14 cellular contexts compared by ENCODE assay signal in the genomic region with DNA sequence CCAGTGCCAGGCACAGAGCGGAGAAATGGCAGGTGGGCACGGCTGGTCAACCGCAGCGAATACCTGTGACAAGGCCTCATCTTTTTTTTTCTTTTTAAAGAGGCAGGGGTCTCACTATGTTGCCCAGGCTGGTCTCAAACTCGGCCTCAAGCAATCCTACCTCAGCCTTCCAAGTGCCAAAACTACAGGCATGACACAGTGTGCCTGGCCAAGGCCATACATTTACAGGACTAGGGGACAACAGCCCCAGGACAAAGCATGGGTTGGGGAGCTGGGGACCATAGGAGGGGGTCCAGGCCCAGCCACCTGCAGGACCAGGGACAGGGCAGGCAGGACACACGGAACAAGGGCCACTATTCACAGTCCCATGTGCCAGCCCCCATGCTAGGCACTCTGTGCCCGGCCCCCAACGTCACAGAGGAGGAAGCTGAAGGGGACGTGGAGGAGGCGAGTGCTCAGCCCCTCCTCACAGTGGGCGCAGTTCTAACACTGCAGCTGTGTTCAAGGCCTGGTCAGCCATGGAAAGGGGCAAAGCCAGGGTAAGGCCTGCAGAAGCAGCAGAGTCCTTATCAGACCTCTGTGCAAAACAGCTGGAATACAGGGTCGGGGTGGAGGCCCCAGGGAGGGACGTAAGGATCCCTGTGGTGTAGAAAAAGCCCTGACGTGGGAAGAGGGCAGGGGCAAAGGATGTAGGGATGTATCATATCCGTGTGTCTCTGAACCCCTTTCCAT. TPM values are rescaled to one million over a fixed set of nuclear protein-coding genes. Genes with fewer than 3 reads are reported as not detected.
DNase-seq lines count a peak whose midpoint lies in the region; ATAC-seq, FAIRE-seq and TF ChIP-seq lines count a peak whose summit lies in the region.
"Had no signal": no experiment of that assay in that cellular context is flagged by ENCODE, and none has a peak within 500 bp of the region (broad histone marks: within the 10 kb centered on the region; RNA-seq: fewer than 3 reads in every experiment).

No MANE protein-coding gene starts in this region.

- no peak for FAIRE-seq in K562 (lab: Jason Lieb, UNC)
- FAIRE-seq: GM12892, urothelium cell line had no signal

- no TSS peak for BruUV-seq in K562 (replicated peaks; lab: Mats Ljungman, UMichigan)

- no peaks in the 10 kb centered on the region for H3K9me3 Mint-ChIP-seq in activated naive CD8-positive, alpha-beta T cell treated with anti-CD3 and anti-CD28 coated beads for 36 hours
- H3K9me3 Mint-ChIP-seq in activated naive CD8-positive, alpha-beta T cell treated with anti-CD3 and anti-CD28 coated beads, Interleukin-2, amount 50 U/mL, for 24 hours = no peaks in the 10 kb centered on the region
- H3K9me3 Mint-ChIP-seq in nephron = no peaks in the 10 kb centered on the region
- H3K9me3 Mint-ChIP-seq in activated CD8-positive, alpha-beta memory T cell treated with anti-CD3 and anti-CD28 coated beads, Interleukin-2, amount 10 ng/mL, durations not matched to agents 7 days and 5 days (ENCODE audit: low read depth) = no peaks in the 10 kb centered on the region

- no peaks in the 10 kb centered on the region for H3K9me1 ChIP-seq in K562 (ENCODE audit: control insufficient read depth, insufficient read depth, low read length)

- DNase-seq in activated naive CD8-positive, alpha-beta T cell treated with anti-CD3 and anti-CD28 coated beads for 36 hours = no peak
- DNase-seq in activated naive CD8-positive, alpha-beta T cell treated with anti-CD3 and anti-CD28 coated beads, Interleukin-2, amount 50 U/mL, for 24 hours = no peak
- DNase-seq in K562 (ENCODE audit: extremely low read depth in 1 of 4, low spot score in 3 of 4) (peak in 3 of 4 experiments; percentile 48 to 55 (median 55)), tibial nerve (ENCODE audit: low spot score in 2 of 2) (no peak), body of pancreas (no peak)
- no peak for DNase-seq in activated CD8-positive, alpha-beta memory T cell treated with anti-CD3 and anti-CD28 coated beads, Interleukin-2, amount 10 ng/mL, durations not matched to agents 7 days and 5 days
- DNase-seq: H7, NCI-H1417, NCI-H510A treated with DMSO at 0.1 percent for 48 hours, Right ventricle myocardium superior had no signal

- H3K4me3 ChIP-seq in K562 (no peak overlapping the region), tibial nerve (no peak overlapping the region), body of pancreas (no peak overlapping the region)

- H3K4me1 Mint-ChIP-seq in activated naive CD8-positive, alpha-beta T cell treated with anti-CD3 and anti-CD28 coated beads for 36 hours = peaks cover 52% of the 10 kb centered on the region
- H3K4me1 Mint-ChIP-seq in activated naive CD8-positive, alpha-beta T cell treated with anti-CD3 and anti-CD28 coated beads, Interleukin-2, amount 50 U/mL, for 24 hours = peaks cover 65% of the 10 kb centered on the region
- peaks cover 71% of the 10 kb centered on the region for H3K4me1 Mint-ChIP-seq in nephron
- peaks cover 80% of the 10 kb centered on the region for H3K4me1 Mint-ChIP-seq in activated CD8-positive, alpha-beta memory T cell treated with anti-CD3 and anti-CD28 coated beads, Interleukin-2, amount 10 ng/mL, durations not matched to agents 7 days and 5 days

- WGBS in K562 (ENCODE audit: insufficient coverage, low coverage, missing lambda C conversion rate) = 72% methylated on average over 14 of the region's 15 CpGs
- 54 to 65% methylated on average over 15 of the region's 15 CpGs for WGBS in tibial nerve, 2 donors
- WGBS in body of pancreas, 2 donors = 69 to 82% methylated on average over 10 to 15 of the region's 15 CpGs

- peaks cover 8% of the 10 kb centered on the region for H4K20me1 ChIP-seq in K562 (replicated peaks; ENCODE audit: control insufficient read depth, insufficient read depth, low read length)

- H3K36me3 Mint-ChIP-seq in activated naive CD8-positive, alpha-beta T cell treated with anti-CD3 and anti-CD28 coated beads for 36 hours = peaks cover 2% of the 10 kb centered on the region
- H3K36me3 Mint-ChIP-seq in activated naive CD8-positive, alpha-beta T cell treated with anti-CD3 and anti-CD28 coated beads, Interleukin-2, amount 50 U/mL, for 24 hours (ENCODE audit: low read depth) = peaks cover 2% of the 10 kb centered on the region
- no peaks in the 10 kb centered on the region for H3K36me3 Mint-ChIP-seq in nephron (ENCODE audit: low read depth)
- peaks cover 2% of the 10 kb centered on the region for H3K36me3 Mint-ChIP-seq in activated CD8-positive, alpha-beta memory T cell treated with anti-CD3 and anti-CD28 coated beads, Interleukin-2, amount 10 ng/mL, durations not matched to agents 7 days and 5 days

- intact Hi-C loops in K562 (cut with micrococcal nuclease) (no loop called here), body of pancreas (cut with DNase I) (no loop called here)

- TF ChIP-seq EP300 in K562 (IDR thresholded peaks at IDR 0.05; ENCODE audit: low read length) = no peak
- peak in 1 of 2 donors; percentile 67 for TF ChIP-seq EP300 in tibial nerve (IDR thresholded peaks at IDR 0.05)

- H3K9me3 ChIP-seq in K562 (replicated peaks; ENCODE audit: control insufficient read depth, insufficient read depth, low read depth, low read length) (no peaks in the 10 kb centered on the region), tibial nerve (no peaks in the 10 kb centered on the region), body of pancreas (no peaks in the 10 kb centered on the region)

- H3K9ac ChIP-seq in K562 (ENCODE audit: insufficient read depth in 1 of 2, low read depth in 2 of 2, low read length in 2 of 2) = peak overlapping the region; percentile 19 to 94; a peak in 3 of 4 replicates

- H3K36me3 ChIP-seq in K562 (ENCODE audit: control insufficient read depth, insufficient read depth, low read length) (peaks cover 51% of the 10 kb centered on the region; the same call in 2 of the 3 replicates), tibial nerve (no peaks in the 10 kb centered on the region), body of pancreas (replicated peaks in 1 of 2; ENCODE audit: insufficient read depth in 1 of 2, low read depth in 2 of 2) (no peaks in the 10 kb centered on the region)

- no peaks in the 10 kb centered on the region for H3K27me3 Mint-ChIP-seq in activated naive CD8-positive, alpha-beta T cell treated with anti-CD3 and anti-CD28 coated beads for 36 hours
- no peaks in the 10 kb centered on the region for H3K27me3 Mint-ChIP-seq in activated naive CD8-positive, alpha-beta T cell treated with anti-CD3 and anti-CD28 coated beads, Interleukin-2, amount 50 U/mL, for 24 hours
- no peaks in the 10 kb centered on the region for H3K27me3 Mint-ChIP-seq in nephron (ENCODE audit: low read depth)
- H3K27me3 Mint-ChIP-seq in activated CD8-positive, alpha-beta memory T cell treated with anti-CD3 and anti-CD28 coated beads, Interleukin-2, amount 10 ng/mL, durations not matched to agents 7 days and 5 days = no peaks in the 10 kb centered on the region

- no peak for TF ChIP-seq CTCF in K562 (IDR thresholded peaks at IDR 0.05 in 2 of 3, conservative IDR thresholded peaks at IDR 0.05 in 1 of 3; ENCODE audit: insufficient read depth in 2 of 3, low read depth in 1 of 3, low read length in 3 of 3)
- no peak for TF ChIP-seq CTCF in nephron (IDR thresholded peaks at IDR 0.05; ENCODE audit: unreplicated experiment in 3 of 3)
- TF ChIP-seq CTCF in tibial nerve (IDR thresholded peaks at IDR 0.05) = no peak
- no peak for TF ChIP-seq CTCF in body of pancreas (IDR thresholded peaks at IDR 0.05)

- peak overlapping the region; percentile 15 for H3K27ac Mint-ChIP-seq in activated naive CD8-positive, alpha-beta T cell treated with anti-CD3 and anti-CD28 coated beads for 36 hours
- H3K27ac Mint-ChIP-seq in activated naive CD8-positive, alpha-beta T cell treated with anti-CD3 and anti-CD28 coated beads, Interleukin-2, amount 50 U/mL, for 24 hours = no peak overlapping the region
- H3K27ac Mint-ChIP-seq in nephron = peak overlapping the region; percentile 77 to 86 (median 79)
- H3K27ac Mint-ChIP-seq in activated CD8-positive, alpha-beta memory T cell treated with anti-CD3 and anti-CD28 coated beads, Interleukin-2, amount 10 ng/mL, durations not matched to agents 7 days and 5 days = no peak overlapping the region

- peak overlapping the region; percentile 57 for H3K27ac ChIP-seq in K562 (ENCODE audit: extremely low read depth, low read depth, low read length)
- H3K27ac ChIP-seq in tibial nerve = peak overlapping the region; percentile 80 to 100 (median 89)
- no peak overlapping the region for H3K27ac ChIP-seq in body of pancreas

- H3K4me2 ChIP-seq in K562 (ENCODE audit: insufficient read depth, low read length) = peak overlapping the region; percentile 30; the same call in 1 of the 2 replicates

- POLR2A ChIA-PET in K562 (lab: Yijun Ruan, JAX) = interaction anchor here (0.6 to 1.2 kb wide), 7 partner anchors 8 to 507 kb away, joined by 3 to 6 read pairs (median 4); no protein-coding TSS in a partner anchor

- no peak for TF ChIP-seq RAD21 in K562 (CRISPR knock-in tag; conservative IDR thresholded peaks at IDR 0.05 in 1 of 2, IDR thresholded peaks at IDR 0.05 in 1 of 2)

- no peak overlapping the region for H2AFZ ChIP-seq in K562 (ENCODE audit: low read depth, low read length)

- CTCF ChIA-PET in K562 (lab: Yijun Ruan, JAX; ENCODE audit: low intra/inter-chr PET ratio) = no interaction called here
- CTCF ChIA-PET in activated CD8-positive, alpha-beta memory T cell treated with anti-CD3 and anti-CD28 coated beads, Interleukin-2, amount 10 ng/mL, durations not matched to agents 7 days and 5 days (lab: Charles Lee) = interaction anchor here (1.1 to 7.2 kb wide), 4 partner anchors 19 to 384 kb away, joined by 3 to 27 read pairs (median 12); a partner anchor contains a TSS

- H3K4me1 ChIP-seq in K562 (replicated peaks in 1 of 2; ENCODE audit: control insufficient read depth in 2 of 2, insufficient read depth in 2 of 2, low read length in 2 of 2) (peaks cover 73 to 93% of the 10 kb centered on the region in 2 experiments), tibial nerve (peaks cover 11 to 100% (median 98%) of the 10 kb centered on the region in 4 donors), body of pancreas (peaks cover 92% of the 10 kb centered on the region)

- no peak for ATAC-seq in activated naive CD8-positive, alpha-beta T cell treated with anti-CD3 and anti-CD28 coated beads, Interleukin-2, amount 50 U/mL, for 24 hours
- ATAC-seq in K562 = no peak
- no peak for ATAC-seq in GM21717 (IDR thresholded peaks at IDR 0.05; ENCODE audit: unreplicated experiment)
- ATAC-seq in activated CD8-positive, alpha-beta memory T cell treated with anti-CD3 and anti-CD28 coated beads, Interleukin-2, amount 10 ng/mL, durations not matched to agents 7 days and 5 days = no peak
- no peak for ATAC-seq in body of pancreas

- H3K4me3 Mint-ChIP-seq in activated naive CD8-positive, alpha-beta T cell treated with anti-CD3 and anti-CD28 coated beads for 36 hours = no peak overlapping the region
- no peak overlapping the region for H3K4me3 Mint-ChIP-seq in activated naive CD8-positive, alpha-beta T cell treated with anti-CD3 and anti-CD28 coated beads, Interleukin-2, amount 50 U/mL, for 24 hours
- no peak overlapping the region for H3K4me3 Mint-ChIP-seq in nephron
- H3K4me3 Mint-ChIP-seq in activated CD8-positive, alpha-beta memory T cell treated with anti-CD3 and anti-CD28 coated beads, Interleukin-2, amount 10 ng/mL, durations not matched to agents 7 days and 5 days = no peak overlapping the region

- peaks cover 93% of the 10 kb centered on the region for H3K79me2 ChIP-seq in K562 (ENCODE audit: control insufficient read depth, insufficient read depth, low read length)

- TF ChIP-seq POLR2A in K562 (conservative IDR thresholded peaks at IDR 0.05) (no peak), tibial nerve (IDR thresholded peaks at IDR 0.05) (peak in 1 of 2 donors; percentile 37), body of pancreas (IDR thresholded peaks at IDR 0.05) (no peak)

- in situ Hi-C loops in K562 (cut with MboI) = no loop called here

- H3K27me3 ChIP-seq in K562 (ENCODE audit: control insufficient read depth in 2 of 2, insufficient read depth in 2 of 2, low read length in 2 of 2) (no peaks in the 10 kb centered on the region), tibial nerve (no peaks in the 10 kb centered on the region), body of pancreas (no peaks in the 10 kb centered on the region)

RNA-seq across cellular contexts. Expression of a gene that starts 28.3 kb away (rescaled TPM):
- 10 to 100 TPM; 40.3 to 41.1 TPM for total RNA-seq in activated naive CD8-positive, alpha-beta T cell treated with anti-CD3 and anti-CD28 coated beads for 36 hours
- total RNA-seq in K562 (2011; cell fraction: chromatin; rRNA removed; ENCODE audit: low replicate concordance) = 74.6 and 119 TPM in 2 replicates
- total RNA-seq in K562 (2011; cell fraction: nucleolus; rRNA removed) = 59.7 and 60.0 TPM in 2 replicates
- 58.7 and 78.3 TPM in 2 replicates for total RNA-seq in K562 (2011; cell fraction: nucleoplasm; rRNA removed)
- total RNA-seq in K562 (2014; rRNA removed) = 48.0 and 60.1 TPM in 2 replicates
- 6.1 and 9.4 TPM in 2 replicates for total RNA-seq in K562 (2014; rRNA removed; fragmentation: Illumina TruSeq; extraction: Trizol)
- total RNA-seq in K562 (2015; rRNA removed; fragmentation: Illumina TruSeq; extraction: Trizol) = 28.6 and 29.1 TPM in 2 replicates
- total RNA-seq in K562 (2021) = 72.0 and 75.3 TPM in 2 replicates
- polyA plus RNA-seq in K562 (2011; rRNA removed) = 25.7 and 44.0 TPM in 2 replicates
- polyA plus RNA-seq in K562 (2011; cell fraction: cytosol; rRNA removed) = 41.8 and 96.4 TPM in 2 replicates
- polyA plus RNA-seq in K562 (2011; cell fraction: nucleus; rRNA removed) = 68.2 and 94.2 TPM in 2 replicates
- 51.2 and 58.7 TPM in 2 replicates for polyA plus RNA-seq in K562 (2012)
- 25.5 and 57.0 TPM in 2 replicates for polyA plus RNA-seq in K562 (2014; fragmentation: Illumina TruSeq; extraction: Trizol)
- 1 to 10 TPM; 1.7 to 2.1 TPM for polyA plus RNA-seq in K562 (2014; fragmentation: Nextera tagmentation; extraction: Ambion mirVana)
- polyA plus RNA-seq in K562 (2014; rRNA removed) = 58.5 and 64.7 TPM in 2 replicates
- 8.2 and 13.7 TPM in 2 replicates for polyA minus RNA-seq in K562 (2011; rRNA and poly(A)+ RNA removed)
- 31.3 and 36.5 TPM in 2 replicates for polyA minus RNA-seq in K562 (2011; cell fraction: cytosol; rRNA and poly(A)+ RNA removed)
- 17.4 and 22.5 TPM in 2 replicates for polyA minus RNA-seq in K562 (2011; cell fraction: nucleus; rRNA and poly(A)+ RNA removed)
- 10 to 100 TPM; 35.0 to 64.8 (median 52.9) TPM for total RNA-seq in tibial nerve
- total RNA-seq in activated CD8-positive, alpha-beta memory T cell treated with anti-CD3 and anti-CD28 coated beads, Interleukin-2, amount 10 ng/mL, durations not matched to agents 7 days and 5 days = 10 to 100 TPM; 43.3 to 57.7 TPM
- 10 to 100 TPM; 20.4 to 22.6 TPM for total RNA-seq in body of pancreas

RNA-seq across cellular contexts. Expression of a gene that starts 28.7 kb away (rescaled TPM):
- 10 to 100 TPM; 15.6 to 18.8 TPM for total RNA-seq in activated naive CD8-positive, alpha-beta T cell treated with anti-CD3 and anti-CD28 coated beads for 36 hours
- 6.5 and 16.7 TPM in 2 replicates for total RNA-seq in K562 (2011; cell fraction: chromatin; rRNA removed; ENCODE audit: low replicate concordance)
- total RNA-seq in K562 (2011; cell fraction: nucleolus; rRNA removed) = 12.6 and 12.8 TPM in 2 replicates
- total RNA-seq in K562 (2011; cell fraction: nucleoplasm; rRNA removed) = 6.2 and 6.5 TPM in 2 replicates
- total RNA-seq in K562 (2014; rRNA removed) = 3.6 and 5.7 TPM in 2 replicates
- 1.5 and 1.9 TPM in 2 replicates for total RNA-seq in K562 (2014; rRNA removed; fragmentation: Illumina TruSeq; extraction: Trizol)
- 7.8 and 8.0 TPM in 2 replicates for total RNA-seq in K562 (2015; rRNA removed; fragmentation: Illumina TruSeq; extraction: Trizol)
- total RNA-seq in K562 (2021) = 14.0 and 16.2 TPM in 2 replicates
- polyA plus RNA-seq in K562 (2011; rRNA removed) = 3.9 and 4.3 TPM in 2 replicates
- polyA plus RNA-seq in K562 (2011; cell fraction: cytosol; rRNA removed) = 4.7 and 8.9 TPM in 2 replicates
- polyA plus RNA-seq in K562 (2011; cell fraction: nucleus; rRNA removed) = 4.8 and 7.2 TPM in 2 replicates
- 13.5 and 16.5 TPM in 2 replicates for polyA plus RNA-seq in K562 (2012)
- polyA plus RNA-seq in K562 (2014; fragmentation: Illumina TruSeq; extraction: Trizol) = 5.5 and 7.6 TPM in 2 replicates
- 1 to 10 TPM in 1 of 2 experiments, under 1 TPM in 1; 0.25 to 1.3 TPM for polyA plus RNA-seq in K562 (2014; fragmentation: Nextera tagmentation; extraction: Ambion mirVana)
- polyA plus RNA-seq in K562 (2014; rRNA removed) = 5.7 and 9.4 TPM in 2 replicates
- polyA minus RNA-seq in K562 (2011; rRNA and poly(A)+ RNA removed) = 1.3 and 1.9 TPM in 2 replicates
- 8.7 and 9.4 TPM in 2 replicates for polyA minus RNA-seq in K562 (2011; cell fraction: cytosol; rRNA and poly(A)+ RNA removed)
- 3.2 and 4.0 TPM in 2 replicates for polyA minus RNA-seq in K562 (2011; cell fraction: nucleus; rRNA and poly(A)+ RNA removed)
- total RNA-seq in tibial nerve = 10 to 100 TPM in 1 of 4 donors, 1 to 10 TPM in 3; 2.2 to 13.2 (median 6.6) TPM
- 10 to 100 TPM; 24.1 to 25.4 TPM for total RNA-seq in activated CD8-positive, alpha-beta memory T cell treated with anti-CD3 and anti-CD28 coated beads, Interleukin-2, amount 10 ng/mL, durations not matched to agents 7 days and 5 days
- 1 to 10 TPM in 1 of 2 donors, under 1 TPM in 1; 0.99 to 7.5 TPM for total RNA-seq in body of pancreas

RNA-seq across cellular contexts. Expression of a gene that starts 30.4 kb away (rescaled TPM):
- 10 to 100 TPM; 76.8 to 77.6 TPM for total RNA-seq in activated naive CD8-positive, alpha-beta T cell treated with anti-CD3 and anti-CD28 coated beads for 36 hours
- total RNA-seq in K562 (2011; cell fraction: chromatin; rRNA removed; ENCODE audit: low replicate concordance) = 122 and 169 TPM in 2 replicates
- 101 and 121 TPM in 2 replicates for total RNA-seq in K562 (2011; cell fraction: nucleolus; rRNA removed)
- total RNA-seq in K562 (2011; cell fraction: nucleoplasm; rRNA removed) = 83.4 and 88.4 TPM in 2 replicates
- total RNA-seq in K562 (2014; rRNA removed) (61.1 and 78.3 TPM in 2 replicates), K562 (2014; rRNA removed; fragmentation: Illumina TruSeq; extraction: Trizol) (32.5 and 42.6 TPM in 2 replicates), K562 (2015; rRNA removed; fragmentation: Illumina TruSeq; extraction: Trizol) (51.4 and 51.8 TPM in 2 replicates), K562 (2021) (78.6 and 86.9 TPM in 2 replicates), tibial nerve (10 to 100 TPM in 1 of 4 donors, 1 to 10 TPM in 3; 4.9 to 18.6 (median 8.1) TPM), body of pancreas (1 to 10 TPM; 3.4 to 6.3 TPM)
- polyA plus RNA-seq in K562 (2011; rRNA removed) (32.0 and 35.3 TPM in 2 replicates), K562 (2014; fragmentation: Illumina TruSeq; extraction: Trizol) (45.2 and 59.3 TPM in 2 replicates), K562 (2014; fragmentation: Nextera tagmentation; extraction: Ambion mirVana) (1 to 10 TPM; 1.6 to 2.1 TPM), K562 (2014; rRNA removed) (65.4 and 73.4 TPM in 2 replicates)
- polyA plus RNA-seq in K562 (2011; cell fraction: cytosol; rRNA removed) = 33.8 and 95.9 TPM in 2 replicates
- 46.7 and 100 TPM in 2 replicates for polyA plus RNA-seq in K562 (2011; cell fraction: nucleus; rRNA removed)
- polyA plus RNA-seq in K562 (2012) = 65.6 and 65.8 TPM in 2 replicates
- 33.8 and 38.5 TPM in 2 replicates for polyA minus RNA-seq in K562 (2011; rRNA and poly(A)+ RNA removed)
- polyA minus RNA-seq in K562 (2011; cell fraction: cytosol; rRNA and poly(A)+ RNA removed) = 43.1 and 61.4 TPM in 2 replicates
- polyA minus RNA-seq in K562 (2011; cell fraction: nucleus; rRNA and poly(A)+ RNA removed) = 35.1 and 42.1 TPM in 2 replicates
- 100 to 1,000 TPM; 118 to 126 TPM for total RNA-seq in activated CD8-positive, alpha-beta memory T cell treated with anti-CD3 and anti-CD28 coated beads, Interleukin-2, amount 10 ng/mL, durations not matched to agents 7 days and 5 days

RNA-seq across cellular contexts. Expression of a gene that starts 33.4 kb away (rescaled TPM):
- 10 to 100 TPM; 12.3 to 13.1 TPM for total RNA-seq in activated naive CD8-positive, alpha-beta T cell treated with anti-CD3 and anti-CD28 coated beads for 36 hours
- 2.7 and 6.6 TPM in 2 replicates for total RNA-seq in K562 (2011; cell fraction: chromatin; rRNA removed; ENCODE audit: low replicate concordance)
- total RNA-seq in K562 (2011; cell fraction: nucleolus; rRNA removed) = 8.7 and 10.8 TPM in 2 replicates
- total RNA-seq in K562 (2011; cell fraction: nucleoplasm; rRNA removed) = 4.0 and 6.0 TPM in 2 replicates
- 4.3 and 7.8 TPM in 2 replicates for total RNA-seq in K562 (2014; rRNA removed)
- total RNA-seq in K562 (2014; rRNA removed; fragmentation: Illumina TruSeq; extraction: Trizol) = 2.3 and 3.9 TPM in 2 replicates
- 3.5 and 4.5 TPM in 2 replicates for total RNA-seq in K562 (2015; rRNA removed; fragmentation: Illumina TruSeq; extraction: Trizol)
- total RNA-seq in K562 (2021) = 5.7 and 8.2 TPM in 2 replicates
- polyA plus RNA-seq in K562 (2011; rRNA removed) = 4.3 and 4.7 TPM in 2 replicates
- 5.4 and 13.5 TPM in 2 replicates for polyA plus RNA-seq in K562 (2011; cell fraction: cytosol; rRNA removed)
- 5.6 and 10.5 TPM in 2 replicates for polyA plus RNA-seq in K562 (2011; cell fraction: nucleus; rRNA removed)
- 1.4 and 4.8 TPM in 2 replicates for polyA plus RNA-seq in K562 (2012)
- polyA plus RNA-seq in K562 (2014; fragmentation: Illumina TruSeq; extraction: Trizol) = 5.3 and 5.4 TPM in 2 replicates
- polyA plus RNA-seq in K562 (2014; fragmentation: Nextera tagmentation; extraction: Ambion mirVana) = 1 to 10 TPM; 1.2 to 3.6 TPM
- polyA plus RNA-seq in K562 (2014; rRNA removed) = 5.8 and 9.8 TPM in 2 replicates
- polyA minus RNA-seq in K562 (2011; rRNA and poly(A)+ RNA removed) = 1.2 and 3.1 TPM in 2 replicates
- polyA minus RNA-seq in K562 (2011; cell fraction: cytosol; rRNA and poly(A)+ RNA removed) = 2.0 and 2.6 TPM in 2 replicates
- 1.1 and 3.2 TPM in 2 replicates for polyA minus RNA-seq in K562 (2011; cell fraction: nucleus; rRNA and poly(A)+ RNA removed)
- total RNA-seq in tibial nerve = 1 to 10 TPM in 3 of 4 donors, not detected in 1; 3.1 to 6.0 (median 4.8) TPM
- total RNA-seq in activated CD8-positive, alpha-beta memory T cell treated with anti-CD3 and anti-CD28 coated beads, Interleukin-2, amount 10 ng/mL, durations not matched to agents 7 days and 5 days = 1 to 10 TPM; 8.8 to 9.6 TPM
- 10 to 100 TPM; 17.9 to 31.0 TPM for total RNA-seq in body of pancreas

Comparison
In these comparisons a context has a peak if more than half of its experiments do, and no peak if none do; other contexts are left out.
1. H3K27ac Mint-ChIP-seq: peak in activated naive CD8-positive, alpha-beta T cell treated with anti-CD3 and anti-CD28 coated beads for 36 hours (single experiment) and nephron (3 of 3); none in activated naive CD8-positive, alpha-beta T cell treated with anti-CD3 and anti-CD28 coated beads, Interleukin-2, amount 50 U/mL, for 24 hours (single experiment) and activated CD8-positive, alpha-beta memory T cell treated with anti-CD3 and anti-CD28 coated beads, Interleukin-2, amount 10 ng/mL, durations not matched to agents 7 days and 5 days (single experiment).
2. DNase-seq: peak in K562 (3 of 4); none in activated naive CD8-positive, alpha-beta T cell treated with anti-CD3 and anti-CD28 coated beads for 36 hours (single experiment), activated naive CD8-positive, alpha-beta T cell treated with anti-CD3 and anti-CD28 coated beads, Interleukin-2, amount 50 U/mL, for 24 hours (single experiment), tibial nerve (0 of 2), activated CD8-positive, alpha-beta memory T cell treated with anti-CD3 and anti-CD28 coated beads, Interleukin-2, amount 10 ng/mL, durations not matched to agents 7 days and 5 days (single experiment) and body of pancreas (0 of 4).
3. H3K27ac ChIP-seq: peak in K562 (single experiment) and tibial nerve (4 of 4); none in body of pancreas (0 of 4).